In genomic region chr18:58653144-58653722, GRCh38 we compare ENCODE assay signal across 4 cellular contexts. TPM values are rescaled to one million over a fixed set of nuclear protein-coding genes. Genes with fewer than 3 reads are reported as not detected.
"Had no signal": no experiment of that assay in that cellular context is flagged by ENCODE, and none has a peak within 500 bp of the region (broad histone marks: within the 10 kb centered on the region; RNA-seq: fewer than 3 reads in every experiment).

No MANE protein-coding gene starts in this region.

RNA-seq across cellular contexts. Expression of gene ALPK2, which starts 24.3 kb away (rescaled TPM):
- total RNA-seq: ascending aorta, lower lobe of right lung, mesenteric fat pad, posterior vena cava had no signal
